ENCODE assay signal across 8 cellular contexts in the genomic region with DNA sequence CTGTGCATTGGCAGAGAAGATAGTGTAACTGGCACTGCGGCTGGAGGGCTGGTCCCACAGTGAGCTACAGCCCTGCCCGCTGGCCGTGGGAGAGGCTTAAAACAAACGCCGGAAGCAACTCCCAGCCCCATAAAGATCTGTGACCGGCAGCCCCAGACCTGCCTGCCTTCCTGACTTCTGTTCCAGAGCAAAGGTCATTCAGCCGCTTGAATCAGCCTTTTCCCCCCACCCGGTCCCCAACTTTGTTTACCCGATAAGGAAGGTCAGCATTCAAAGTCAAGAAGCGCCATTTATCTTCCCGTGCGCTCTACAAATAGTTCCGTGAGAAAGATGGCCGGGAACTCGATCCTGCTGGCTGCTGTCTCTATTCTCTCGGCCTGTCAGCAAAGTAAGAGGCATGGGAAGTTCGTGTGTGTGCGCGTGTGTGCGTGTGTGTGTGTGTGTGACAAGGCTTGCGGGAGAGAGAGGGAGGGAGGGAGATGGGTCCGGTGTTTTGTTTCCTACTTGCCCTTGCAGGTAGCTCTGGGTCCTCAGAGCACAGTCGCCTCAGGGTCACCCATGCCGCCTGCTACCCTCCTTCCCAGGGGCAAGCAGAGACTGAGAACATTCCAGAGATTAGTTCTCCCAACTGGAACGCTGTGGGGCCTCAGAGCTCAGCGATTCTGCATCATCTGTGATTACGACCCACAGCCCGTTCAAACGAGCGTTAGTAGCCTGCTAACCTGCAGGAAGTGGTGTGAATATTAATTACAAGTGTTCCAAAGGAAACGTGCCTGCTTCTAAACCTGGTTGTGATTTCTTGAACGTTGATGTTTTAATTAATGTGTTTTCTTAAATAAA. TPM values are rescaled to one million over a fixed set of nuclear protein-coding genes. Genes with fewer than 3 reads are reported as not detected.
DNase-seq lines count a peak whose midpoint lies in the region; ATAC-seq, FAIRE-seq and TF ChIP-seq lines count a peak whose summit lies in the region.

A gene (plus strand): TSS at position 130 of the 840 bp plus-strand sequence. CDS start 201 bp downstream, at position 331.

- H3K27me3 ChIP-seq in astrocyte (ENCODE audit: insufficient read depth, low read length) (no peaks in the 10 kb centered on the region), right cardiac atrium (ENCODE audit: control insufficient read depth, insufficient read depth) (no peaks in the 10 kb centered on the region)

- peak within 1 kb of the TSS; percentile 90 for H3K4me3 Mint-ChIP-seq in astrocyte (ENCODE audit: unreplicated experiment)

- H3K9ac ChIP-seq in astrocyte (ENCODE audit: low read length) = peak within 1 kb of the TSS; percentile 82

- H3K36me3 ChIP-seq in astrocyte (ENCODE audit: insufficient read depth, low read length) = no peaks in the 10 kb centered on the region

- H4K20me1 ChIP-seq in astrocyte (ENCODE audit: insufficient read depth, low read length) = no peaks in the 10 kb centered on the region

- H3K9me3 ChIP-seq in astrocyte (ENCODE audit: insufficient read depth, low read depth, low read length) = no peaks in the 10 kb centered on the region
- no peaks in the 10 kb centered on the region for H3K9me3 ChIP-seq in right cardiac atrium (ENCODE audit: control insufficient read depth, low read length)

- H3K4me2 ChIP-seq in astrocyte (ENCODE audit: low read length) = peak within 1 kb of the TSS; percentile 91

- FAIRE-seq in astrocyte (lab: Jason Lieb, UNC) = no peak

- H3K4me1 Mint-ChIP-seq in astrocyte (ENCODE audit: low read depth, unreplicated experiment) = peaks cover 16% of the 10 kb centered on the region

- H3K4me3 ChIP-seq in astrocyte (ENCODE audit: insufficient read depth, low read depth, low read length) = peak within 1 kb of the TSS; percentile 69
- H3K4me3 ChIP-seq in right cardiac atrium (ENCODE audit: low read length) = peak within 1 kb of the TSS; percentile 75

- no peaks in the 10 kb centered on the region for H3K36me3 Mint-ChIP-seq in astrocyte (ENCODE audit: low read depth, unreplicated experiment)

- POLR2A ChIA-PET in RWPE1 (lab: Yijun Ruan, JAX; ENCODE audit: low non-redundant PET) = interaction anchor here (0.5 to 0.8 kb wide), 2 partner anchors 27 to 928 kb away, joined by 3 read pairs; no protein-coding TSS in a partner anchor

- H3K4me1 ChIP-seq in astrocyte (ENCODE audit: insufficient read depth, low read length) (peaks cover 10% of the 10 kb centered on the region), right cardiac atrium (ENCODE audit: control insufficient read depth, insufficient read depth, low read length) (peaks cover 17% of the 10 kb centered on the region)

- H3K27ac Mint-ChIP-seq in astrocyte (ENCODE audit: unreplicated experiment) = peak within 1 kb of the TSS; percentile 97

- H3K9me3 Mint-ChIP-seq in astrocyte (ENCODE audit: unreplicated experiment) = no peaks in the 10 kb centered on the region

- peak within 1 kb of the TSS; percentile 91 for H2AFZ ChIP-seq in astrocyte (ENCODE audit: low read depth, low read length)

- peak; percentile 82 for DNase-seq in GM03348 (ENCODE audit: low spot score)
- DNase-seq in RWPE1 (ENCODE audit: low spot score) = peak; percentile 57
- DNase-seq in astrocyte (ENCODE audit: low read depth) = peak; percentile 80
- peak; percentile 89 to 92 (median 91) for DNase-seq in right cardiac atrium
- DNase-seq in posterior cingulate gyrus = peak; percentile 21 to 94 (median 42)
- DNase-seq in NK-92 treated with Interleukin-12 subunit alpha and Interleukin-12 subunit beta, amount 100 ng/mL, for 24 hours (lab: John Stamatoyannopoulos, UW) = no peak

- ATAC-seq in GM21717 (IDR thresholded peaks at IDR 0.05; ENCODE audit: unreplicated experiment) (peak; percentile 85), right cardiac atrium (peak; percentile 95 to 96)

- intact Hi-C loops in right cardiac atrium (cut with DNase I) (no loop called here), posterior cingulate gyrus (cut with DNase I) (no loop called here)

- peaks cover 11% of the 10 kb centered on the region for H3K79me2 ChIP-seq in astrocyte (ENCODE audit: insufficient read depth, low read length)

- WGBS in right cardiac atrium = under 1% methylated on average over 32 of the region's 32 CpGs

- H3K27ac ChIP-seq in RWPE1 (peak within 1 kb of the TSS; percentile 96), astrocyte (ENCODE audit: low read depth, low read length) (peak within 1 kb of the TSS; percentile 71), right cardiac atrium (ENCODE audit: low read length) (peak within 1 kb of the TSS; percentile 92)

- TF ChIP-seq CTCF in RWPE1 (conservative IDR thresholded peaks at IDR 0.05; ENCODE audit: low read depth) = no peak
- TF ChIP-seq CTCF in astrocyte (IDR thresholded peaks at IDR 0.05; ENCODE audit: insufficient read depth, low read depth, low read length) = no peak

- TF ChIP-seq RAD21 in Ishikawa (IDR thresholded peaks at IDR 0.05; ENCODE audit: low read depth) = no peak

- CTCF ChIA-PET in RWPE1 (lab: Yijun Ruan, JAX) = interaction anchor here (0.6 to 0.8 kb wide), 2 partner anchors 14 to 446 kb away, joined by 3 to 4 read pairs; no protein-coding TSS in a partner anchor

- H3K27me3 Mint-ChIP-seq in astrocyte (ENCODE audit: low read depth, unreplicated experiment) = no peaks in the 10 kb centered on the region

- TF ChIP-seq EP300 in Ishikawa (IDR thresholded peaks at IDR 0.05; ENCODE audit: borderline replicate concordance) = no peak

TF ChIP-seq in Ishikawa, 13 proteins besides CTCF, POLR2A, EP300 and RAD21:
- peak; percentile 49; the same call in 1 of the 2 replicates for TF ChIP-seq TAF1 (IDR thresholded peaks at IDR 0.05; ENCODE audit: low read depth)
- TF ChIP-seq FOXM1 (IDR thresholded peaks at IDR 0.05; ENCODE audit: borderline replicate concordance, low read depth) = no peak
- TF ChIP-seq, protein P1, sequence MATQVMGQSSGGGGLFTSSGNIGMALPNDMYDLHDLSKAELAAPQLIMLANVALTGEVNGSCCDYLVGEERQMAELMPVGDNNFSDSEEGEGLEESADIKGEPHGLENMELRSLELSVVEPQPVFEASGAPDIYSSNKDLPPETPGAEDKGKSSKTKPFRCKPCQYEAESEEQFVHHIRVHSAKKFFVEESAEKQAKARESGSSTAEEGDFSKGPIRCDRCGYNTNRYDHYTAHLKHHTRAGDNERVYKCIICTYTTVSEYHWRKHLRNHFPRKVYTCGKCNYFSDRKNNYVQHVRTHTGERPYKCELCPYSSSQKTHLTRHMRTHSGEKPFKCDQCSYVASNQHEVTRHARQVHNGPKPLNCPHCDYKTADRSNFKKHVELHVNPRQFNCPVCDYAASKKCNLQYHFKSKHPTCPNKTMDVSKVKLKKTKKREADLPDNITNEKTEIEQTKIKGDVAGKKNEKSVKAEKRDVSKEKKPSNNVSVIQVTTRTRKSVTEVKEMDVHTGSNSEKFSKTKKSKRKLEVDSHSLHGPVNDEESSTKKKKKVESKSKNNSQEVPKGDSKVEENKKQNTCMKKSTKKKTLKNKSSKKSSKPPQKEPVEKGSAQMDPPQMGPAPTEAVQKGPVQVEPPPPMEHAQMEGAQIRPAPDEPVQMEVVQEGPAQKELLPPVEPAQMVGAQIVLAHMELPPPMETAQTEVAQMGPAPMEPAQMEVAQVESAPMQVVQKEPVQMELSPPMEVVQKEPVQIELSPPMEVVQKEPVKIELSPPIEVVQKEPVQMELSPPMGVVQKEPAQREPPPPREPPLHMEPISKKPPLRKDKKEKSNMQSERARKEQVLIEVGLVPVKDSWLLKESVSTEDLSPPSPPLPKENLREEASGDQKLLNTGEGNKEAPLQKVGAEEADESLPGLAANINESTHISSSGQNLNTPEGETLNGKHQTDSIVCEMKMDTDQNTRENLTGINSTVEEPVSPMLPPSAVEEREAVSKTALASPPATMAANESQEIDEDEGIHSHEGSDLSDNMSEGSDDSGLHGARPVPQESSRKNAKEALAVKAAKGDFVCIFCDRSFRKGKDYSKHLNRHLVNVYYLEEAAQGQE (IDR thresholded peaks at IDR 0.05; ENCODE audit: low read depth) = no peak
- no peak for TF ChIP-seq NFIC (IDR thresholded peaks at IDR 0.05)
- no peak for TF ChIP-seq EGR1 (IDR thresholded peaks at IDR 0.05)
- TF ChIP-seq, protein P2, sequence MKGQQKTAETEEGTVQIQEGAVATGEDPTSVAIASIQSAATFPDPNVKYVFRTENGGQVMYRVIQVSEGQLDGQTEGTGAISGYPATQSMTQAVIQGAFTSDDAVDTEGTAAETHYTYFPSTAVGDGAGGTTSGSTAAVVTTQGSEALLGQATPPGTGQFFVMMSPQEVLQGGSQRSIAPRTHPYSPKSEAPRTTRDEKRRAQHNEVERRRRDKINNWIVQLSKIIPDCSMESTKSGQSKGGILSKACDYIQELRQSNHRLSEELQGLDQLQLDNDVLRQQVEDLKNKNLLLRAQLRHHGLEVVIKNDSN (IDR thresholded peaks at IDR 0.05) = no peak
- no peak; the same call in 1 of the 2 replicates for TF ChIP-seq TEAD4 (IDR thresholded peaks at IDR 0.05)
- no peak for TF ChIP-seq CREB1 (IDR thresholded peaks at IDR 0.05; ENCODE audit: low read depth)
- peak; percentile 60; the same call in 1 of the 2 replicates for TF ChIP-seq YY1 (IDR thresholded peaks at IDR 0.05; ENCODE audit: low read depth)
- TF ChIP-seq CEBPB (IDR thresholded peaks at IDR 0.05) = no peak
- no peak for TF ChIP-seq ZBTB7A (IDR thresholded peaks at IDR 0.05; ENCODE audit: low read depth)
- no peak for TF ChIP-seq TCF12 (IDR thresholded peaks at IDR 0.05; ENCODE audit: low read depth)
- TF ChIP-seq, protein P3, sequence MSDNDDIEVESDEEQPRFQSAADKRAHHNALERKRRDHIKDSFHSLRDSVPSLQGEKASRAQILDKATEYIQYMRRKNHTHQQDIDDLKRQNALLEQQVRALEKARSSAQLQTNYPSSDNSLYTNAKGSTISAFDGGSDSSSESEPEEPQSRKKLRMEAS (IDR thresholded peaks at IDR 0.05) = peak; percentile 20; the same call in 1 of the 2 replicates
TF ChIP-seq in Ishikawa: peak in this region for 3.

RNA-seq across cellular contexts. Expression of the gene that starts here (rescaled TPM):
- total RNA-seq in astrocyte = 16.5 and 17.6 TPM in 2 replicates
- 100 to 1,000 TPM in 3 of 4 donors, 10 to 100 TPM in 1; 98.1 to 125 (median 116) TPM for total RNA-seq in right cardiac atrium
- polyA plus RNA-seq in right cardiac atrium = 173 TPM
